In the genomic region with DNA sequence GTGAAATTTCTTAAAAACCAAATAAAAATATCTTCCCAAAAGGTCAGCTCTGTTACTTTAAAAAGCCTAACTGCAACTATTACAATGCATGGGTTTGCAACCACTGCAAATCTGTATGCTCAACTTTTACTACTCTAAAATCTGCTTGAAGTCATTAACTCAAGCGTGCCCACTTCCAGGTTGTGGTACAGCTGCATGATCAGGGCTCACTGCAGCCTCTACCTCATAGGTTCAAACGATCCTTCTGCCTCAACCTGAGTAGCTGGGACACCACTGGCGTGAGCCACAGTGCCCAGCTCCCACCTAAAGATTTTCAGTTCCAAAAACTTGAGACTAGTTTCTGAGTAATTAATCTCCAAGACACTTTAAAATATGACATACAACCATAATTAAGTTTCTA, we compare ENCODE assay signal across 11 cellular contexts. TPM values are rescaled to one million over a fixed set of nuclear protein-coding genes. Genes with fewer than 3 reads are reported as not detected.
A peak's percentile ranks its signal among the peaks of the same experiment; 100 is the strongest.
DNase-seq lines count a peak whose midpoint lies in the region; ATAC-seq, FAIRE-seq and TF ChIP-seq lines count a peak whose summit lies in the region.
"Had no signal": no experiment of that assay in that cellular context is flagged by ENCODE, and none has a peak within 500 bp of the region (broad histone marks: within the 10 kb centered on the region; RNA-seq: fewer than 3 reads in every experiment).

No MANE protein-coding gene starts in this region.

- H2AFZ ChIP-seq in neural progenitor cell (replicated peaks): no peak overlapping the region

- no peak for TF ChIP-seq CTCF in neural progenitor cell (IDR thresholded peaks at IDR 0.05)

- no peaks in the 10 kb centered on the region for H3K36me3 ChIP-seq in neural progenitor cell

- H3K27ac Mint-ChIP-seq in activated naive CD4-positive, alpha-beta T cell treated with anti-CD3 and anti-CD28 coated beads, Interleukin-2, amount 10 ng/mL, durations not matched to agents 7 days and 5 days: peak overlapping the region; percentile 96
- H3K27ac Mint-ChIP-seq in neural progenitor cell: no peak overlapping the region

- FAIRE-seq in GM12891 (lab: Jason Lieb, UNC): peak; percentile 73

- H3K9me3 Mint-ChIP-seq in activated naive CD4-positive, alpha-beta T cell treated with anti-CD3 and anti-CD28 coated beads, Interleukin-2, amount 10 ng/mL, durations not matched to agents 7 days and 5 days: no peaks in the 10 kb centered on the region
- no peaks in the 10 kb centered on the region for H3K9me3 Mint-ChIP-seq in neural progenitor cell

- H3F3A ChIP-seq in neural progenitor cell (ENCODE audit: low read depth): peaks cover 48% of the 10 kb centered on the region

- peak overlapping the region; percentile 32; the same call in 1 of the 2 replicates for H3K4me3 ChIP-seq in Jurkat, Clone E6-1 (ENCODE audit: low read length)
- H3K4me3 ChIP-seq in neural progenitor cell: no peak overlapping the region

- ATAC-seq in HG02642 (IDR thresholded peaks at IDR 0.05; ENCODE audit: poor library complexity, unreplicated experiment): no peak

- peak overlapping the region; percentile 74 for H3K4me3 Mint-ChIP-seq in activated naive CD4-positive, alpha-beta T cell treated with anti-CD3 and anti-CD28 coated beads, Interleukin-2, amount 10 ng/mL, durations not matched to agents 7 days and 5 days
- H3K4me3 Mint-ChIP-seq in neural progenitor cell: no peak overlapping the region

- peaks cover 100% of the 10 kb centered on the region for H4K20me1 ChIP-seq in neural progenitor cell (ENCODE audit: low read depth)

- DNase-seq in GM12891 (ENCODE audit: insufficient read length, low spot score) (no peak), neural progenitor cell (ENCODE audit: low spot score) (no peak), DMS153 treated with DMSO at 0.1 percent for 48 hours (lab: John Stamatoyannopoulos, UW; ENCODE audit: unreplicated experiment) (no peak), SW 1271 (lab: John Stamatoyannopoulos, UW) (no peak)
- DNase-seq in Jurkat, Clone E6-1 (ENCODE audit: low read depth, low spot score): peak; percentile 88
- DNase-seq in activated naive CD4-positive, alpha-beta T cell treated with anti-CD3 and anti-CD28 coated beads, Interleukin-2, amount 10 ng/mL, durations not matched to agents 7 days and 5 days: peak; percentile 75
- DNase-seq: NCI-H2029, T-helper 9 cell had no signal

- H3K4me1 Mint-ChIP-seq in activated naive CD4-positive, alpha-beta T cell treated with anti-CD3 and anti-CD28 coated beads, Interleukin-2, amount 10 ng/mL, durations not matched to agents 7 days and 5 days: peaks cover 85% of the 10 kb centered on the region
- H3K4me1 Mint-ChIP-seq in neural progenitor cell: peaks cover 75% of the 10 kb centered on the region

- H3K9ac ChIP-seq in neural progenitor cell: peak overlapping the region; percentile 11

- H3K4me2 ChIP-seq in neural progenitor cell: peak overlapping the region; percentile 43

- peaks cover 20% of the 10 kb centered on the region for H3K36me3 Mint-ChIP-seq in activated naive CD4-positive, alpha-beta T cell treated with anti-CD3 and anti-CD28 coated beads, Interleukin-2, amount 10 ng/mL, durations not matched to agents 7 days and 5 days
- H3K36me3 Mint-ChIP-seq in neural progenitor cell: no peaks in the 10 kb centered on the region

- H3K27me3 Mint-ChIP-seq in activated naive CD4-positive, alpha-beta T cell treated with anti-CD3 and anti-CD28 coated beads, Interleukin-2, amount 10 ng/mL, durations not matched to agents 7 days and 5 days: no peaks in the 10 kb centered on the region
- H3K27me3 Mint-ChIP-seq in neural progenitor cell (ENCODE audit: insufficient read depth, low read depth): peaks cover 2% of the 10 kb centered on the region

- CTCF ChIA-PET in activated naive CD4-positive, alpha-beta T cell treated with anti-CD3 and anti-CD28 coated beads, Interleukin-2, amount 10 ng/mL, durations not matched to agents 7 days and 5 days (lab: Charles Lee): interaction anchor here (1.2 to 7.3 kb wide), 5 partner anchors 10 to 55 kb away, joined by 3 to 58 read pairs (median 14); no protein-coding TSS in a partner anchor

- no peak overlapping the region for H3K27ac ChIP-seq in neural progenitor cell

- peaks cover 100% of the 10 kb centered on the region for H3K79me2 ChIP-seq in neural progenitor cell (ENCODE audit: low read depth)

- H3K4me1 ChIP-seq in neural progenitor cell: peaks cover 69% of the 10 kb centered on the region

- TF ChIP-seq POLR2A in GM12891 (IDR thresholded peaks at IDR 0.05; ENCODE audit: low read depth, low read length): no peak

- no peaks in the 10 kb centered on the region for H3K27me3 ChIP-seq in neural progenitor cell

- H3K9me3 ChIP-seq in neural progenitor cell (ENCODE audit: low read depth): no peaks in the 10 kb centered on the region

TF ChIP-seq in GM12891, 5 proteins besides CTCF, POLR2A, EP300 and RAD21:
- peak; percentile 33; the same call in 1 of the 2 replicates for TF ChIP-seq SPI1 (IDR thresholded peaks at IDR 0.05; ENCODE audit: low read depth, low read length)
- no peak for TF ChIP-seq POLR2AphosphoS5 (IDR thresholded peaks at IDR 0.05; ENCODE audit: low read depth, low read length)
- TF ChIP-seq POU2F2 (IDR thresholded peaks at IDR 0.05; ENCODE audit: low read depth, low read length): no peak
- TF ChIP-seq PAX5 (IDR thresholded peaks at IDR 0.05; ENCODE audit: insufficient read depth, low read length, severe bottlenecking): peak; percentile 55
- no peak for TF ChIP-seq TAF1 (IDR thresholded peaks at IDR 0.05; ENCODE audit: low read depth, low read length)

RNA-seq across cellular contexts. Expression of a gene that starts 8.2 kb away (rescaled TPM):
- 29.5 TPM for polyA plus RNA-seq in GM12891 (2012; ENCODE audit: low read depth, missing spikeins)
- polyA plus RNA-seq in Jurkat, Clone E6-1 (2012; ENCODE audit: insufficient read depth, insufficient read length): 58.1 TPM
- 64.5 and 68.5 TPM in 2 replicates for total RNA-seq in neural progenitor cell (ENCODE audit: low replicate concordance)

RNA-seq across cellular contexts. Expression of a gene that starts 19.8 kb away (rescaled TPM):
- polyA plus RNA-seq in GM12891 (2012; ENCODE audit: low read depth, missing spikeins): 23.0 TPM
- 23.3 TPM for polyA plus RNA-seq in Jurkat, Clone E6-1 (2012; ENCODE audit: insufficient read depth, insufficient read length)
- 48.7 and 50.0 TPM in 2 replicates for total RNA-seq in neural progenitor cell (ENCODE audit: low replicate concordance)

RNA-seq across cellular contexts. Expression of a gene that starts 34.4 kb away (rescaled TPM):
- 33.7 TPM for polyA plus RNA-seq in GM12891 (2012; ENCODE audit: low read depth, missing spikeins)
- 3.1 TPM for polyA plus RNA-seq in Jurkat, Clone E6-1 (2012; ENCODE audit: insufficient read depth, insufficient read length)
- 0.17 and 0.74 TPM in 2 replicates for total RNA-seq in neural progenitor cell (ENCODE audit: low replicate concordance)
- total RNA-seq: HT1080, myocyte had no signal

RNA-seq across cellular contexts. Expression of a gene that starts 56.5 kb away (rescaled TPM):
- polyA plus RNA-seq in GM12891 (2012; ENCODE audit: low read depth, missing spikeins): 9.5 TPM
- 22.1 TPM for polyA plus RNA-seq in Jurkat, Clone E6-1 (2012; ENCODE audit: insufficient read depth, insufficient read length)
- 29.1 and 36.3 TPM in 2 replicates for total RNA-seq in neural progenitor cell (ENCODE audit: low replicate concordance)

Comparison
In these comparisons a context has a peak if more than half of its experiments do, and no peak if none do; other contexts are left out.
1. DNase-seq: peak in Jurkat, Clone E6-1 (single experiment) and activated naive CD4-positive, alpha-beta T cell treated with anti-CD3 and anti-CD28 coated beads, Interleukin-2, amount 10 ng/mL, durations not matched to agents 7 days and 5 days (single experiment); none in GM12891 (single experiment), neural progenitor cell (single experiment), DMS153 treated with DMSO at 0.1 percent for 48 hours (single experiment) and SW 1271 (0 of 2).